Comparison of ENCODE assay signal across 16 cellular contexts in the genomic region with DNA sequence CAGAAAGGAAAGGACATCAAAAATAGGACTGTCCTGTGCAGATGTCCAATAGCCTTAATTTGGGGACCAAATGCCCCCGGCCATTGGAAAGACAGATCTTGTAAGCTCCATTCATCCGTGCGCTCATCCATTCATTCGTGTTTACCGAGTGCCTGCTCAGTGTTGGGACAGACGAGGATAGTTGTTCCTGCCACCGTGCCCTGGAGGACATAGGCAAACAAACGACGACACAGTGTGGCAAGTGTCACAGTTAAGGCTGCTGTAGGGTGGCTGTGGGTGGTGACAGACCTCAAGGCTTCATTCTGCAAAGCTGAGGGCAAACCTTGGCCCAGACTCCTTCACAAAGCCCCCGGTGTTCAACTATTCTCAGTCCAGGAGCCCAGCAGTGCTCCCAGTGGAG. TPM values are rescaled to one million over a fixed set of nuclear protein-coding genes. Genes with fewer than 3 reads are reported as not detected.
A peak's percentile ranks its signal among the peaks of the same experiment; 100 is the strongest.
DNase-seq lines count a peak whose midpoint lies in the region; ATAC-seq and TF ChIP-seq lines count a peak whose summit lies in the region.
"Had no signal": no experiment of that assay in that cellular context is flagged by ENCODE, and none has a peak within 500 bp of the region (broad histone marks: within the 10 kb centered on the region; RNA-seq: fewer than 3 reads in every experiment).

No MANE protein-coding gene starts in this region.

- H3K4me2 ChIP-seq in IMR-90 (ENCODE audit: low read depth, low read length) = no peak overlapping the region

- no peak overlapping the region for H2AK5ac ChIP-seq in IMR-90 (ENCODE audit: low read depth, low read length)

- peaks cover 74% of the 10 kb centered on the region for H3K36me3 Mint-ChIP-seq in activated CD8-positive, alpha-beta T cell treated with anti-CD3 and anti-CD28 coated beads, Interleukin-2, amount 10 ng/mL, durations not matched to agents 7 days and 5 days (ENCODE audit: low read depth)
- H3K36me3 Mint-ChIP-seq in activated CD8-positive, alpha-beta T cell treated with anti-CD3 and anti-CD28 coated beads for 36 hours (ENCODE audit: low read depth) = peaks cover 53% of the 10 kb centered on the region
- peaks cover 66% of the 10 kb centered on the region for H3K36me3 Mint-ChIP-seq in activated T-helper 2 cell treated with anti-CD3 and anti-CD28 coated beads, Interferon-gamma antibody, Interleukin-2, Interleukin-4, amounts not matched to agents 10 μg/mL and 5 μg/mL and 100 μg/mL, durations not matched to agents 14 hours and 24 hours and 36 hours (ENCODE audit: low read depth)
- H3K36me3 Mint-ChIP-seq in osteocyte (ENCODE audit: unreplicated experiment) = no peaks in the 10 kb centered on the region
- peaks cover 83% of the 10 kb centered on the region for H3K36me3 Mint-ChIP-seq in T-helper 2 cell treated with Interferon-gamma antibody and Interleukin-4, amounts not matched to agents 5 μg/mL and 100 μg/mL, for 36 hours (ENCODE audit: low read depth)

- CTCF ChIA-PET in activated CD8-positive, alpha-beta T cell treated with anti-CD3 and anti-CD28 coated beads, Interleukin-2, amount 10 ng/mL, durations not matched to agents 7 days and 5 days (lab: Charles Lee) = interaction anchor here (0.9 kb wide), 1 partner anchor 29 kb away, joined by 4 read pairs; no protein-coding TSS in a partner anchor
- CTCF ChIA-PET in activated CD8-positive, alpha-beta T cell treated with anti-CD3 and anti-CD28 coated beads for 36 hours (lab: Charles Lee) = interaction anchor here (1.3 kb wide), 1 partner anchor 17 kb away, joined by 3 read pairs; no protein-coding TSS in a partner anchor
- CTCF ChIA-PET in IMR-90 (lab: Yijun Ruan, JAX) = interaction anchor here (0.6 kb wide), 1 partner anchor 35 kb away, joined by 3 read pairs; no protein-coding TSS in a partner anchor

- no peak overlapping the region for H3K9ac ChIP-seq in IMR-90 (ENCODE audit: low read depth, low read length)

- no peak for DNase-seq in activated CD8-positive, alpha-beta T cell treated with anti-CD3 and anti-CD28 coated beads, Interleukin-2, amount 10 ng/mL, durations not matched to agents 7 days and 5 days
- no peak for DNase-seq in activated CD8-positive, alpha-beta T cell treated with anti-CD3 and anti-CD28 coated beads for 36 hours
- DNase-seq in IMR-90 (no peak), osteocyte (ENCODE audit: extremely low spot score, unreplicated experiment) (peak; percentile 64), GM19240 (ENCODE audit: insufficient read length, low spot score) (no peak)
- peak; percentile 4 for DNase-seq in activated T-helper 2 cell treated with anti-CD3 and anti-CD28 coated beads, Interferon-gamma antibody, Interleukin-2, Interleukin-4, amounts not matched to agents 10 μg/mL and 5 μg/mL and 100 μg/mL, durations not matched to agents 14 hours and 24 hours and 36 hours (ENCODE audit: low spot score)
- DNase-seq in T-helper 2 cell treated with Interferon-gamma antibody and Interleukin-4, amounts not matched to agents 5 μg/mL and 100 μg/mL, for 36 hours (ENCODE audit: low spot score) = no peak
- DNase-seq: COR-L47, DMS153, Karpas-422, MM.1S, NCI-H1092 treated with DMSO at 0.1 percent for 48 hours, NCI-H2081 treated with DMSO at 0.1 percent for 48 hours, NCI-H524, RPMI8226 had no signal

- H4K20me1 ChIP-seq in IMR-90 (ENCODE audit: insufficient read depth, low read length) = no peaks in the 10 kb centered on the region; the same call in 1 of the 2 replicates

- H2BK5ac ChIP-seq in IMR-90 (ENCODE audit: low read depth, low read length, poor library complexity, severe bottlenecking) = no peak overlapping the region

- H2AK9ac ChIP-seq in IMR-90 (replicated peaks; ENCODE audit: low read depth, low read length, poor library complexity) = no peak overlapping the region

- no peaks in the 10 kb centered on the region for H3K27me3 ChIP-seq in IMR-90 (ENCODE audit: control insufficient read depth, insufficient read depth, low read length)

- H3K27me3 Mint-ChIP-seq in activated CD8-positive, alpha-beta T cell treated with anti-CD3 and anti-CD28 coated beads, Interleukin-2, amount 10 ng/mL, durations not matched to agents 7 days and 5 days (ENCODE audit: low read depth) = no peaks in the 10 kb centered on the region
- no peaks in the 10 kb centered on the region for H3K27me3 Mint-ChIP-seq in activated CD8-positive, alpha-beta T cell treated with anti-CD3 and anti-CD28 coated beads for 36 hours
- H3K27me3 Mint-ChIP-seq in activated T-helper 2 cell treated with anti-CD3 and anti-CD28 coated beads, Interferon-gamma antibody, Interleukin-2, Interleukin-4, amounts not matched to agents 10 μg/mL and 5 μg/mL and 100 μg/mL, durations not matched to agents 14 hours and 24 hours and 36 hours (ENCODE audit: low read depth) = no peaks in the 10 kb centered on the region
- no peaks in the 10 kb centered on the region for H3K27me3 Mint-ChIP-seq in osteocyte (ENCODE audit: unreplicated experiment)
- no peaks in the 10 kb centered on the region for H3K27me3 Mint-ChIP-seq in T-helper 2 cell treated with Interferon-gamma antibody and Interleukin-4, amounts not matched to agents 5 μg/mL and 100 μg/mL, for 36 hours (ENCODE audit: low read depth)

- H4K8ac ChIP-seq in IMR-90 (ENCODE audit: low read depth in 2 of 2, low read length in 2 of 2) = no peak overlapping the region

- H3K4me1 Mint-ChIP-seq in activated CD8-positive, alpha-beta T cell treated with anti-CD3 and anti-CD28 coated beads, Interleukin-2, amount 10 ng/mL, durations not matched to agents 7 days and 5 days (ENCODE audit: low read depth) = peaks cover 60% of the 10 kb centered on the region
- peaks cover 40% of the 10 kb centered on the region for H3K4me1 Mint-ChIP-seq in activated CD8-positive, alpha-beta T cell treated with anti-CD3 and anti-CD28 coated beads for 36 hours (ENCODE audit: low read depth)
- H3K4me1 Mint-ChIP-seq in activated T-helper 2 cell treated with anti-CD3 and anti-CD28 coated beads, Interferon-gamma antibody, Interleukin-2, Interleukin-4, amounts not matched to agents 10 μg/mL and 5 μg/mL and 100 μg/mL, durations not matched to agents 14 hours and 24 hours and 36 hours (ENCODE audit: low read depth) = peaks cover 43% of the 10 kb centered on the region
- H3K4me1 Mint-ChIP-seq in osteocyte (ENCODE audit: unreplicated experiment) = no peaks in the 10 kb centered on the region
- peaks cover 36% of the 10 kb centered on the region for H3K4me1 Mint-ChIP-seq in T-helper 2 cell treated with Interferon-gamma antibody and Interleukin-4, amounts not matched to agents 5 μg/mL and 100 μg/mL, for 36 hours (ENCODE audit: low read depth)

- no peak overlapping the region for H3K23ac ChIP-seq in IMR-90 (ENCODE audit: low read depth, low read length)

- H3K9me3 ChIP-seq in IMR-90 (ENCODE audit: control insufficient read depth, insufficient read depth, low read length) = no peaks in the 10 kb centered on the region

- H3K27ac Mint-ChIP-seq in activated CD8-positive, alpha-beta T cell treated with anti-CD3 and anti-CD28 coated beads, Interleukin-2, amount 10 ng/mL, durations not matched to agents 7 days and 5 days = peak overlapping the region; percentile 26
- H3K27ac Mint-ChIP-seq in activated CD8-positive, alpha-beta T cell treated with anti-CD3 and anti-CD28 coated beads for 36 hours = no peak overlapping the region
- no peak overlapping the region for H3K27ac Mint-ChIP-seq in activated T-helper 2 cell treated with anti-CD3 and anti-CD28 coated beads, Interferon-gamma antibody, Interleukin-2, Interleukin-4, amounts not matched to agents 10 μg/mL and 5 μg/mL and 100 μg/mL, durations not matched to agents 14 hours and 24 hours and 36 hours
- H3K27ac Mint-ChIP-seq in osteocyte (ENCODE audit: unreplicated experiment) = no peak overlapping the region
- no peak overlapping the region for H3K27ac Mint-ChIP-seq in T-helper 2 cell treated with Interferon-gamma antibody and Interleukin-4, amounts not matched to agents 5 μg/mL and 100 μg/mL, for 36 hours

- H3K9me1 ChIP-seq in IMR-90 (ENCODE audit: insufficient read depth, low read length) = peaks cover 8% of the 10 kb centered on the region; the same call in 1 of the 2 replicates

- no peak for TF ChIP-seq RAD21 in IMR-90 (IDR thresholded peaks at IDR 0.05; ENCODE audit: low read length)

- H3K4me3 Mint-ChIP-seq in activated CD8-positive, alpha-beta T cell treated with anti-CD3 and anti-CD28 coated beads, Interleukin-2, amount 10 ng/mL, durations not matched to agents 7 days and 5 days = no peak overlapping the region
- H3K4me3 Mint-ChIP-seq in activated CD8-positive, alpha-beta T cell treated with anti-CD3 and anti-CD28 coated beads for 36 hours = no peak overlapping the region
- H3K4me3 Mint-ChIP-seq in activated T-helper 2 cell treated with anti-CD3 and anti-CD28 coated beads, Interferon-gamma antibody, Interleukin-2, Interleukin-4, amounts not matched to agents 10 μg/mL and 5 μg/mL and 100 μg/mL, durations not matched to agents 14 hours and 24 hours and 36 hours (ENCODE audit: low read depth) = no peak overlapping the region
- no peak overlapping the region for H3K4me3 Mint-ChIP-seq in osteocyte (ENCODE audit: unreplicated experiment)
- H3K4me3 Mint-ChIP-seq in T-helper 2 cell treated with Interferon-gamma antibody and Interleukin-4, amounts not matched to agents 5 μg/mL and 100 μg/mL, for 36 hours = no peak overlapping the region

- peaks cover 21% of the 10 kb centered on the region for H3K36me3 ChIP-seq in IMR-90 (ENCODE audit: control insufficient read depth, insufficient read depth, low read length)

- ATAC-seq in activated CD8-positive, alpha-beta T cell treated with anti-CD3 and anti-CD28 coated beads, Interleukin-2, amount 10 ng/mL, durations not matched to agents 7 days and 5 days = no peak
- ATAC-seq in activated CD8-positive, alpha-beta T cell treated with anti-CD3 and anti-CD28 coated beads for 36 hours = no peak
- no peak for ATAC-seq in IMR-90 (ENCODE audit: low read depth)

- no peak for TF ChIP-seq CTCF in activated CD8-positive, alpha-beta T cell treated with anti-CD3 and anti-CD28 coated beads for 36 hours (IDR thresholded peaks at IDR 0.05)
- TF ChIP-seq CTCF in IMR-90 (conservative IDR thresholded peaks at IDR 0.05; ENCODE audit: low read depth, low read length) = no peak
- no peak for TF ChIP-seq CTCF in osteocyte (IDR thresholded peaks at IDR 0.05)

- no peak overlapping the region for H3K18ac ChIP-seq in IMR-90 (ENCODE audit: low read depth, low read length)

- in situ Hi-C loops in IMR-90 (cut with MboI; ENCODE audit: low sequenced_read_pairs) = no loop called here

- H3K56ac ChIP-seq in IMR-90 (ENCODE audit: extremely low read depth, insufficient read depth, low read length) = no peak overlapping the region

- H3K4me3 ChIP-seq in IMR-90 (ENCODE audit: insufficient read depth, low read depth, low read length) = no peak overlapping the region

- 90% methylated on average over 2 of the region's 10 CpGs; no CpG with 5 or more reads in 1 of the 2 experiments for WGBS in IMR-90 (ENCODE audit: extremely low coverage in 2 of 2, insufficient read length in 1 of 2), 2 experiments

- no peak overlapping the region for H3K27ac ChIP-seq in IMR-90 (ENCODE audit: insufficient read depth, low read length)
- H3K27ac ChIP-seq: C4-2B had no signal

- dilution Hi-C loops in IMR-90 (cut with HindIII; ENCODE audit: low sequenced_read_pairs, unreplicated experiment) = no loop called here

- BruUV-seq in IMR-90 (replicated peaks; lab: Mats Ljungman, UMichigan) = TSS peak; percentile 24

- no peak overlapping the region for H3K14ac ChIP-seq in IMR-90 (replicated peaks; ENCODE audit: low read depth, low read length)

- H4K91ac ChIP-seq in IMR-90 (ENCODE audit: insufficient read depth, low read depth, low read length) = no peak overlapping the region

- POLR2A ChIA-PET in activated CD8-positive, alpha-beta T cell treated with anti-CD3 and anti-CD28 coated beads, Interleukin-2, amount 10 ng/mL, durations not matched to agents 7 days and 5 days (lab: Charles Lee) = interaction anchor here (0.6 kb wide), 1 partner anchor 26 kb away, joined by 3 read pairs; no protein-coding TSS in a partner anchor
- POLR2A ChIA-PET in activated CD8-positive, alpha-beta T cell treated with anti-CD3 and anti-CD28 coated beads for 36 hours (lab: Charles Lee) = interaction anchor here (0.8 to 2.7 kb wide), 4 partner anchors 9 to 27 kb away, joined by 3 to 8 read pairs (median 3); partner anchors contain the start of gene MKI67
- POLR2A ChIA-PET in IMR-90 (lab: Charles Lee; ENCODE audit: unreplicated experiment) = no interaction called here

- no peak overlapping the region for H4K5ac ChIP-seq in IMR-90 (ENCODE audit: low read depth, low read length)

- no peaks in the 10 kb centered on the region for H3K4me1 ChIP-seq in IMR-90 (ENCODE audit: control insufficient read depth, insufficient read depth, low read length)

- no peak overlapping the region for H2AFZ ChIP-seq in IMR-90 (replicated peaks; ENCODE audit: low read length, poor library complexity)

- H2BK20ac ChIP-seq in IMR-90 (ENCODE audit: low read depth, low read length) = no peak overlapping the region

- intact Hi-C loops in activated CD8-positive, alpha-beta T cell treated with anti-CD3 and anti-CD28 coated beads for 36 hours (cut with micrococcal nuclease) = no loop called here
- intact Hi-C loops in IMR-90 (cut with micrococcal nuclease) = no loop called here
- intact Hi-C loops in activated T-helper 2 cell treated with anti-CD3 and anti-CD28 coated beads, Interferon-gamma antibody, Interleukin-2, Interleukin-4, amounts not matched to agents 10 μg/mL and 5 μg/mL and 100 μg/mL, durations not matched to agents 14 hours and 24 hours and 36 hours (cut with micrococcal nuclease) = no loop called here

- no peaks in the 10 kb centered on the region for H3K9me3 Mint-ChIP-seq in activated CD8-positive, alpha-beta T cell treated with anti-CD3 and anti-CD28 coated beads, Interleukin-2, amount 10 ng/mL, durations not matched to agents 7 days and 5 days (ENCODE audit: insufficient read depth)
- H3K9me3 Mint-ChIP-seq in activated CD8-positive, alpha-beta T cell treated with anti-CD3 and anti-CD28 coated beads for 36 hours = no peaks in the 10 kb centered on the region
- no peaks in the 10 kb centered on the region for H3K9me3 Mint-ChIP-seq in activated T-helper 2 cell treated with anti-CD3 and anti-CD28 coated beads, Interferon-gamma antibody, Interleukin-2, Interleukin-4, amounts not matched to agents 10 μg/mL and 5 μg/mL and 100 μg/mL, durations not matched to agents 14 hours and 24 hours and 36 hours
- H3K9me3 Mint-ChIP-seq in osteocyte (ENCODE audit: unreplicated experiment) = no peaks in the 10 kb centered on the region
- H3K9me3 Mint-ChIP-seq in T-helper 2 cell treated with Interferon-gamma antibody and Interleukin-4, amounts not matched to agents 5 μg/mL and 100 μg/mL, for 36 hours = no peaks in the 10 kb centered on the region

- no peak for TF ChIP-seq POLR2A in IMR-90 (IDR thresholded peaks at IDR 0.05; ENCODE audit: low read depth, low read length)

- H3K79me1 ChIP-seq in IMR-90 (ENCODE audit: low read depth in 1 of 2, low read length in 2 of 2) = peaks cover 6 to 12% of the 10 kb centered on the region in 2 experiments

- H2BK15ac ChIP-seq in IMR-90 (ENCODE audit: low read depth, low read length) = no peak overlapping the region

- H2BK120ac ChIP-seq in IMR-90 (ENCODE audit: low read depth, low read length) = no peak overlapping the region

- H3K4ac ChIP-seq in IMR-90 (ENCODE audit: low read depth, low read length) = no peak overlapping the region

RNA-seq across cellular contexts. Expression of gene MKI67, which starts 27.6 kb away (rescaled TPM):
- total RNA-seq in activated CD8-positive, alpha-beta T cell treated with anti-CD3 and anti-CD28 coated beads, Interleukin-2, amount 10 ng/mL, durations not matched to agents 7 days and 5 days = 100 to 1,000 TPM; 356 to 368 TPM
- 100 to 1,000 TPM; 205 to 230 TPM for total RNA-seq in activated CD8-positive, alpha-beta T cell treated with anti-CD3 and anti-CD28 coated beads for 36 hours
- total RNA-seq in IMR-90 (2012; rRNA removed) (36.4 and 39.2 TPM in 2 replicates), osteocyte (19.3 and 25.1 TPM in 2 replicates)
- 13.0 and 13.5 TPM in 2 replicates for polyA plus RNA-seq in IMR-90 (2012; rRNA removed)
- 2.6 and 4.3 TPM in 2 replicates for polyA plus RNA-seq in IMR-90 (2012; cell fraction: cytosol; rRNA removed)
- 3.8 and 11.3 TPM in 2 replicates for polyA plus RNA-seq in IMR-90 (2012; cell fraction: nucleus; rRNA removed; ENCODE audit: low replicate concordance)
- total RNA-seq in activated T-helper 2 cell treated with anti-CD3 and anti-CD28 coated beads, Interferon-gamma antibody, Interleukin-2, Interleukin-4, amounts not matched to agents 10 μg/mL and 5 μg/mL and 100 μg/mL, durations not matched to agents 14 hours and 24 hours and 36 hours = 163 and 165 TPM in 2 replicates

Comparison
In these comparisons a context has a peak if more than half of its experiments do, and no peak if none do; other contexts are left out.
1. DNase-seq: peak in activated T-helper 2 cell treated with anti-CD3 and anti-CD28 coated beads, Interferon-gamma antibody, Interleukin-2, Interleukin-4, amounts not matched to agents 10 μg/mL and 5 μg/mL and 100 μg/mL, durations not matched to agents 14 hours and 24 hours and 36 hours (single experiment) and osteocyte (single experiment); none in activated CD8-positive, alpha-beta T cell treated with anti-CD3 and anti-CD28 coated beads, Interleukin-2, amount 10 ng/mL, durations not matched to agents 7 days and 5 days (single experiment), activated CD8-positive, alpha-beta T cell treated with anti-CD3 and anti-CD28 coated beads for 36 hours (single experiment), IMR-90 (single experiment), GM19240 (single experiment) and T-helper 2 cell treated with Interferon-gamma antibody and Interleukin-4, amounts not matched to agents 5 μg/mL and 100 μg/mL, for 36 hours (single experiment).